9 cellular contexts compared by ENCODE assay signal in genomic region chr5:148457183-148457620, GRCh38.
DNase-seq lines count a peak whose midpoint lies in the region; ATAC-seq, FAIRE-seq and TF ChIP-seq lines count a peak whose summit lies in the region.
"Had no signal": no experiment of that assay in that cellular context is flagged by ENCODE, and none has a peak within 500 bp of the region (broad histone marks: within the 10 kb centered on the region; RNA-seq: fewer than 3 reads in every experiment).

No MANE protein-coding gene starts in this region.

- DNase-seq in D721Med (ENCODE audit: insufficient read length, low spot score) (no peak), NCI-H1105 (lab: John Stamatoyannopoulos, UW) (peak; percentile 89), neural crest cell (ENCODE audit: low read depth, low spot score) (no peak), lower leg skin (ENCODE audit: low spot score in 2 of 2) (no peak), ecto neural progenitor cell (ENCODE audit: low spot score) (no peak), putamen (ENCODE audit: low spot score) (no peak)
- no peak for DNase-seq in activated naive CD8-positive, alpha-beta T cell treated with anti-CD3 and anti-CD28 coated beads, Interleukin-2, amount 50 U/mL, for 24 hours

- no peak for TF ChIP-seq POLR2A in lower leg skin (IDR thresholded peaks at IDR 0.05)

- intact Hi-C loops in lower leg skin (cut with DNase I; ENCODE audit: low total_unique reads) = loop anchor here (10.0 kb wide), 1 partner anchor 268 kb away; no protein-coding TSS in a partner anchor

- H3K4me3 ChIP-seq in lower leg skin (ENCODE audit: low read depth, poor library complexity, severe bottlenecking) = no peak overlapping the region

- H3K27ac Mint-ChIP-seq in activated naive CD8-positive, alpha-beta T cell treated with anti-CD3 and anti-CD28 coated beads, Interleukin-2, amount 50 U/mL, for 24 hours = no peak overlapping the region
- H3K27ac Mint-ChIP-seq in neural crest cell (ENCODE audit: unreplicated experiment) = no peak overlapping the region
- H3K27ac Mint-ChIP-seq: IgD-negative memory B cell had no signal

- H3K4me3 Mint-ChIP-seq in activated naive CD8-positive, alpha-beta T cell treated with anti-CD3 and anti-CD28 coated beads, Interleukin-2, amount 50 U/mL, for 24 hours = no peak overlapping the region
- no peak overlapping the region for H3K4me3 Mint-ChIP-seq in neural crest cell
- H3K4me3 Mint-ChIP-seq: IgD-negative memory B cell had no signal

- TF ChIP-seq CTCF in D721Med (IDR thresholded peaks at IDR 0.05; ENCODE audit: insufficient read depth, missing control alignments) (peak; percentile 62), neural crest cell (conservative IDR thresholded peaks at IDR 0.05) (peak; percentile 44), lower leg skin (IDR thresholded peaks at IDR 0.05) (no peak)

- no peaks in the 10 kb centered on the region for H3K36me3 Mint-ChIP-seq in activated naive CD8-positive, alpha-beta T cell treated with anti-CD3 and anti-CD28 coated beads, Interleukin-2, amount 50 U/mL, for 24 hours (ENCODE audit: low read depth)
- H3K36me3 Mint-ChIP-seq in neural crest cell (ENCODE audit: low read depth) = no peaks in the 10 kb centered on the region
- H3K36me3 Mint-ChIP-seq: IgD-negative memory B cell had no signal

- 32 to 44% methylated on average over 5 of the region's 5 CpGs for WGBS in lower leg skin, 2 donors

- peaks cover 17% of the 10 kb centered on the region for H3K27me3 Mint-ChIP-seq in activated naive CD8-positive, alpha-beta T cell treated with anti-CD3 and anti-CD28 coated beads, Interleukin-2, amount 50 U/mL, for 24 hours
- peaks cover 26% of the 10 kb centered on the region for H3K27me3 Mint-ChIP-seq in neural crest cell (ENCODE audit: low read depth)

- H3K4me1 Mint-ChIP-seq in activated naive CD8-positive, alpha-beta T cell treated with anti-CD3 and anti-CD28 coated beads, Interleukin-2, amount 50 U/mL, for 24 hours = peaks cover 23% of the 10 kb centered on the region
- no peaks in the 10 kb centered on the region for H3K4me1 Mint-ChIP-seq in neural crest cell

- FAIRE-seq in D721Med (lab: Jason Lieb, UNC) = no peak

- H3K9me3 Mint-ChIP-seq in activated naive CD8-positive, alpha-beta T cell treated with anti-CD3 and anti-CD28 coated beads, Interleukin-2, amount 50 U/mL, for 24 hours = no peaks in the 10 kb centered on the region
- no peaks in the 10 kb centered on the region for H3K9me3 Mint-ChIP-seq in neural crest cell
- H3K9me3 Mint-ChIP-seq: IgD-negative memory B cell had no signal

- ATAC-seq in GM21529 (IDR thresholded peaks at IDR 0.05; ENCODE audit: unreplicated experiment) = peak; percentile 65
- peak; percentile 38 for ATAC-seq in activated naive CD8-positive, alpha-beta T cell treated with anti-CD3 and anti-CD28 coated beads, Interleukin-2, amount 50 U/mL, for 24 hours

Comparison
In these comparisons a context has a peak if more than half of its experiments do, and no peak if none do; other contexts are left out.
1. CTCF ChIP-seq: peak in D721Med (single experiment) and neural crest cell (single experiment); none in lower leg skin (0 of 3).